23 cellular contexts compared by ENCODE assay signal in the genomic region with DNA sequence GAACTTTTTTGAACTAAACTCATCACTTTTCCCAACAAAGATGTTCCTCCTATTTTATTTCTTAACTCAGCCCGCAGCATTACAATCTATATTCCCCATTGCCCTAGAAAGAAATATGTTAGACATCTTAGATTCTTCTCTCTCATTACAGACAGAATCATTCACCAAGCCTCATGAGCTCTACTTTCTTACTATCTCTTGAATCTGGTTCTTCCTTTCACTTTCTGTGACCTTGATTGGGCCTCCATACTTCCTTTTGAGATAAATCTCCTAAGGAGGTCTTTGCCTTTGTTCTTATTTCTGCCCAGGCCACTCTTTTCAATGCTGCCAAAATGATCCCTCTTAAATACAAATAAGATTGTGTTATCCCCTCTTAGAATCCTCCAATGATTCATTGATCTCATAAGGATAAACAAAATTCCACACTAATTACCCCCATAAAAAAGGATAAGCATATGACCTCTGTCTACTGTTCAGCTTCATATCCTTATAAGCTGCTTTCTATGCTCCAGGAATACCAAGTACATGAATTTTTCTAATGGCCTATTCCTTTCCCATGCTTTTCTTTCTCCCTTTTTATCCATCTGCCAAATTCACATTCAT.
DNase-seq lines count a peak whose midpoint lies in the region; ATAC-seq, FAIRE-seq and TF ChIP-seq lines count a peak whose summit lies in the region.
"Had no signal": no experiment of that assay in that cellular context is flagged by ENCODE, and none has a peak within 500 bp of the region (broad histone marks: within the 10 kb centered on the region; RNA-seq: fewer than 3 reads in every experiment).

No MANE protein-coding gene starts in this region.

- POLR2A ChIA-PET in CD8-positive, alpha-beta T cell (lab: Charles Lee): no interaction called here
- POLR2A ChIA-PET in activated CD8-positive, alpha-beta T cell treated with anti-CD3 and anti-CD28 coated beads for 36 hours (lab: Charles Lee): no interaction called here
- POLR2A ChIA-PET in RWPE1 (lab: Yijun Ruan, JAX; ENCODE audit: low non-redundant PET): no interaction called here

- H3K4me1 Mint-ChIP-seq in CD8-positive, alpha-beta T cell (ENCODE audit: low read depth): peaks cover 45% of the 10 kb centered on the region
- H3K4me1 Mint-ChIP-seq in activated CD8-positive, alpha-beta T cell treated with anti-CD3 and anti-CD28 coated beads for 36 hours (ENCODE audit: low read depth): peaks cover 34% of the 10 kb centered on the region
- peaks cover 9 to 37% (median 17%) of the 10 kb centered on the region in 3 donors for H3K4me1 Mint-ChIP-seq in naive B cell

- H3K27me3 ChIP-seq in CD8-positive, alpha-beta T cell (ENCODE audit: insufficient read depth, low read length): no peaks in the 10 kb centered on the region
- H3K27me3 ChIP-seq: esophagus squamous epithelium, thyroid gland had no signal

- DNase-seq in CD8-positive, alpha-beta T cell: no peak
- DNase-seq in GM18507 (ENCODE audit: extremely low spot score, insufficient read length, low read depth): no peak
- DNase-seq in activated CD8-positive, alpha-beta T cell treated with anti-CD3 and anti-CD28 coated beads for 36 hours: no peak
- DNase-seq in naive B cell: no peak
- no peak for DNase-seq in posterior cingulate gyrus
- DNase-seq in RWPE1 (ENCODE audit: low spot score): no peak
- DNase-seq in NCI-H345 treated with DMSO at 0.1 percent for 48 hours (lab: John Stamatoyannopoulos, UW; ENCODE audit: unreplicated experiment): no peak
- DNase-seq in activated gamma-delta T cell treated with Interleukin-2 at 50 U/mL for 16 hours: no peak
- DNase-seq: activated CD8-positive, alpha-beta memory T cell treated with anti-CD3 and anti-CD28 coated beads, Interleukin-2, amount 50 U/mL, for 48 hours; AML-193; caudate nucleus; DMS53; esophagus squamous epithelium; head of caudate nucleus; immature natural killer cell; NCI-H1436 treated with DMSO at 0.1 percent for 48 hours; NCI-H226; SHP77; small intestine; thyroid gland had no signal

- H3K4me3 Mint-ChIP-seq in CD8-positive, alpha-beta T cell: no peak overlapping the region
- no peak overlapping the region for H3K4me3 Mint-ChIP-seq in activated CD8-positive, alpha-beta T cell treated with anti-CD3 and anti-CD28 coated beads for 36 hours
- H3K4me3 Mint-ChIP-seq in naive B cell: no peak overlapping the region
- H3K4me3 Mint-ChIP-seq: immature natural killer cell had no signal

- TF ChIP-seq CTCF in CD8-positive, alpha-beta T cell (IDR thresholded peaks at IDR 0.05): no peak
- no peak for TF ChIP-seq CTCF in activated CD8-positive, alpha-beta T cell treated with anti-CD3 and anti-CD28 coated beads for 36 hours (IDR thresholded peaks at IDR 0.05)
- no peak for TF ChIP-seq CTCF in RWPE1 (conservative IDR thresholded peaks at IDR 0.05; ENCODE audit: low read depth)

- H3K36me3 Mint-ChIP-seq in CD8-positive, alpha-beta T cell: peaks cover 69% of the 10 kb centered on the region
- H3K36me3 Mint-ChIP-seq in activated CD8-positive, alpha-beta T cell treated with anti-CD3 and anti-CD28 coated beads for 36 hours (ENCODE audit: low read depth): peaks cover 45% of the 10 kb centered on the region
- peaks cover 24 to 27% of the 10 kb centered on the region in 2 donors for H3K36me3 Mint-ChIP-seq in naive B cell

- peaks cover 5% of the 10 kb centered on the region for H3K36me3 ChIP-seq in CD8-positive, alpha-beta T cell (ENCODE audit: insufficient read depth, low read length)
- H3K36me3 ChIP-seq: esophagus squamous epithelium, prostate gland, thyroid gland had no signal

- no peaks in the 10 kb centered on the region for H3K27me3 Mint-ChIP-seq in CD8-positive, alpha-beta T cell (ENCODE audit: low read depth)
- H3K27me3 Mint-ChIP-seq in activated CD8-positive, alpha-beta T cell treated with anti-CD3 and anti-CD28 coated beads for 36 hours: no peaks in the 10 kb centered on the region
- H3K27me3 Mint-ChIP-seq in naive B cell: no peaks in the 10 kb centered on the region

- CTCF ChIA-PET in CD8-positive, alpha-beta T cell (lab: Charles Lee): no interaction called here
- CTCF ChIA-PET in activated CD8-positive, alpha-beta T cell treated with anti-CD3 and anti-CD28 coated beads for 36 hours (lab: Charles Lee): interaction anchor here (0.8 to 0.9 kb wide), 2 partner anchors 14 to 23 kb away, joined by 3 read pairs; no protein-coding TSS in a partner anchor
- CTCF ChIA-PET in RWPE1 (lab: Yijun Ruan, JAX): interaction anchor here (0.6 kb wide), 1 partner anchor 417 kb away, joined by 3 read pairs; no protein-coding TSS in a partner anchor

- peak overlapping the region; percentile 52 for H3K27ac Mint-ChIP-seq in CD8-positive, alpha-beta T cell
- H3K27ac Mint-ChIP-seq in activated CD8-positive, alpha-beta T cell treated with anti-CD3 and anti-CD28 coated beads for 36 hours: peak overlapping the region; percentile 87
- peak overlapping the region in 5 of 6 donors; percentile 12 to 67 (median 33) for H3K27ac Mint-ChIP-seq in naive B cell

- H3K27ac ChIP-seq in CD8-positive, alpha-beta T cell (ENCODE audit: low read depth, low read length): no peak overlapping the region
- H3K27ac ChIP-seq in RWPE1: no peak overlapping the region
- H3K27ac ChIP-seq: esophagus squamous epithelium, prostate gland, thyroid gland had no signal

- peaks cover 17% of the 10 kb centered on the region for H3K4me1 ChIP-seq in CD8-positive, alpha-beta T cell (ENCODE audit: insufficient read depth, low read length)
- H3K4me1 ChIP-seq: prostate gland, thyroid gland had no signal

- intact Hi-C loops in CD8-positive, alpha-beta T cell (cut with DNase I, micrococcal nuclease): no loop called here
- intact Hi-C loops in activated CD8-positive, alpha-beta T cell treated with anti-CD3 and anti-CD28 coated beads for 36 hours (cut with micrococcal nuclease): no loop called here
- intact Hi-C loops in posterior cingulate gyrus (cut with DNase I): no loop called here

- ATAC-seq in CD8-positive, alpha-beta T cell: no peak
- peak; percentile 58 for ATAC-seq in activated CD8-positive, alpha-beta T cell treated with anti-CD3 and anti-CD28 coated beads for 36 hours
- no peak for ATAC-seq in naive B cell (ENCODE audit: low read depth in 2 of 2)
- ATAC-seq: HCT116 had no signal

- H3K4me3 ChIP-seq in CD8-positive, alpha-beta T cell (ENCODE audit: low read depth, low read length): no peak overlapping the region
- H3K4me3 ChIP-seq: esophagus squamous epithelium, prostate gland, thyroid gland had no signal

- FAIRE-seq in GM18507 (lab: Jason Lieb, UNC): peak; percentile 54
- FAIRE-seq: GM19239, small intestine had no signal

- H3K9me3 Mint-ChIP-seq in CD8-positive, alpha-beta T cell: peaks cover 7% of the 10 kb centered on the region
- peaks cover 12% of the 10 kb centered on the region for H3K9me3 Mint-ChIP-seq in activated CD8-positive, alpha-beta T cell treated with anti-CD3 and anti-CD28 coated beads for 36 hours
- peaks cover 0 to 2% (median 0%) of the 10 kb centered on the region in 7 donors for H3K9me3 Mint-ChIP-seq in naive B cell
- H3K9me3 Mint-ChIP-seq: immature natural killer cell had no signal

- H3K9me3 ChIP-seq in CD8-positive, alpha-beta T cell (ENCODE audit: low read length): no peaks in the 10 kb centered on the region
- H3K9me3 ChIP-seq: esophagus squamous epithelium, prostate gland, thyroid gland had no signal

Comparison
In these comparisons a context has a peak if more than half of its experiments do, and no peak if none do; other contexts are left out.
1. H3K27ac Mint-ChIP-seq: peak in every context shown above with its lines; median percentile 87 in activated CD8-positive, alpha-beta T cell treated with anti-CD3 and anti-CD28 coated beads for 36 hours; 52 in CD8-positive, alpha-beta T cell; 33 in naive B cell.